1 cellular context compared by ENCODE assay signal in genomic region chr19:12995596-12996541, GRCh38.
TF ChIP-seq lines count a peak whose summit lies in the region.

No MANE protein-coding gene starts in this region.

TF ChIP-seq in K562, 482 proteins besides CTCF, POLR2A, EP300 and RAD21 (continues in another document):
- TF ChIP-seq ZFX (CRISPR knock-in tag; IDR thresholded peaks at IDR 0.05), result peak; percentile 39; the same call in 1 of the 2 replicates
- no peak for TF ChIP-seq POLR3G (IDR thresholded peaks at IDR 0.05; ENCODE audit: extremely low read depth, insufficient read length, insufficient replicate concordance)
- no peak for TF ChIP-seq TBP (optimal IDR thresholded peaks at IDR 0.05; ENCODE audit: low read depth, low read length)
- TF ChIP-seq HOXB6 (CRISPR knock-in tag; IDR thresholded peaks at IDR 0.05; ENCODE audit: borderline replicate concordance), result no peak
- peak; percentile 38; the same call in 1 of the 2 replicates for TF ChIP-seq CREM (IDR thresholded peaks at IDR 0.05; ENCODE audit: low read depth)
- no peak for TF ChIP-seq GTF2A2 (tag; IDR thresholded peaks at IDR 0.05)
- TF ChIP-seq, protein P1, sequence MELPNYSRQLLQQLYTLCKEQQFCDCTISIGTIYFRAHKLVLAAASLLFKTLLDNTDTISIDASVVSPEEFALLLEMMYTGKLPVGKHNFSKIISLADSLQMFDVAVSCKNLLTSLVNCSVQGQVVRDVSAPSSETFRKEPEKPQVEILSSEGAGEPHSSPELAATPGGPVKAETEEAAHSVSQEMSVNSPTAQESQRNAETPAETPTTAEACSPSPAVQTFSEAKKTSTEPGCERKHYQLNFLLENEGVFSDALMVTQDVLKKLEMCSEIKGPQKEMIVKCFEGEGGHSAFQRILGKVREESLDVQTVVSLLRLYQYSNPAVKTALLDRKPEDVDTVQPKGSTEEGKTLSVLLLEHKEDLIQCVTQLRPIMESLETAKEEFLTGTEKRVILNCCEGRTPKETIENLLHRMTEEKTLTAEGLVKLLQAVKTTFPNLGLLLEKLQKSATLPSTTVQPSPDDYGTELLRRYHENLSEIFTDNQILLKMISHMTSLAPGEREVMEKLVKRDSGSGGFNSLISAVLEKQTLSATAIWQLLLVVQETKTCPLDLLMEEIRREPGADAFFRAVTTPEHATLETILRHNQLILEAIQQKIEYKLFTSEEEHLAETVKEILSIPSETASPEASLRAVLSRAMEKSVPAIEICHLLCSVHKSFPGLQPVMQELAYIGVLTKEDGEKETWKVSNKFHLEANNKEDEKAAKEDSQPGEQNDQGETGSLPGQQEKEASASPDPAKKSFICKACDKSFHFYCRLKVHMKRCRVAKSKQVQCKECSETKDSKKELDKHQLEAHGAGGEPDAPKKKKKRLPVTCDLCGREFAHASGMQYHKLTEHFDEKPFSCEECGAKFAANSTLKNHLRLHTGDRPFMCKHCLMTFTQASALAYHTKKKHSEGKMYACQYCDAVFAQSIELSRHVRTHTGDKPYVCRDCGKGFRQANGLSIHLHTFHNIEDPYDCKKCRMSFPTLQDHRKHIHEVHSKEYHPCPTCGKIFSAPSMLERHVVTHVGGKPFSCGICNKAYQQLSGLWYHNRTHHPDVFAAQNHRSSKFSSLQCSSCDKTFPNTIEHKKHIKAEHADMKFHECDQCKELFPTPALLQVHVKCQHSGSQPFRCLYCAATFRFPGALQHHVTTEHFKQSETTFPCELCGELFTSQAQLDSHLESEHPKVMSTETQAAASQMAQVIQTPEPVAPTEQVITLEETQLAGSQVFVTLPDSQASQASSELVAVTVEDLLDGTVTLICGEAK (IDR thresholded peaks at IDR 0.05), result peak; percentile 61
- TF ChIP-seq, protein P1 (CRISPR knock-in tag; IDR thresholded peaks at IDR 0.05), result no peak
- 0 out of 2 replicates have a peak, but pooled peaks have one; percentile 8 for TF ChIP-seq BCOR (IDR thresholded peaks at IDR 0.05)
- TF ChIP-seq MAZ (CRISPR knock-in tag; conservative IDR thresholded peaks at IDR 0.05 in 1 of 2, IDR thresholded peaks at IDR 0.05 in 1 of 2), result peak in 1 of 2 experiments; percentile 62; a peak in 3 of 4 replicates
- peak; percentile 64 for TF ChIP-seq RBFOX2 (IDR thresholded peaks at IDR 0.05; ENCODE audit: low read depth, low read length)
- no peak for TF ChIP-seq NUFIP1 (IDR thresholded peaks at IDR 0.05; ENCODE audit: partially characterized antibody)
- TF ChIP-seq FIP1L1 (IDR thresholded peaks at IDR 0.05; ENCODE audit: low read depth, low read length, poor library complexity, severe bottlenecking), result no peak
- no peak for TF ChIP-seq CUX1 (CRISPR knock-in tag; IDR thresholded peaks at IDR 0.05)
- no peak for TF ChIP-seq RUNX1 (IDR thresholded peaks at IDR 0.05; ENCODE audit: low read depth)
- TF ChIP-seq NONO (IDR thresholded peaks at IDR 0.05; ENCODE audit: low read depth in 2 of 2, low read length in 1 of 2), result 0 out of 4 replicates have a peak, but pooled peaks of 1 of the 2 experiments have one; percentile 23
- peak; percentile 72; the same call in 1 of the 2 replicates for TF ChIP-seq RB1 (IDR thresholded peaks at IDR 0.05; ENCODE audit: low read depth)
- TF ChIP-seq ZNF311 (CRISPR knock-in tag; IDR thresholded peaks at IDR 0.05), result no peak
- TF ChIP-seq SAFB2 (IDR thresholded peaks at IDR 0.05; ENCODE audit: borderline replicate concordance, low read depth, low read length, severe bottlenecking), result no peak
- TF ChIP-seq PCBP2 (IDR thresholded peaks at IDR 0.05; ENCODE audit: low read depth, low read length, poor library complexity, severe bottlenecking), result no peak
- no peak for TF ChIP-seq ATF7 (IDR thresholded peaks at IDR 0.05)
- no peak for TF ChIP-seq DACH1 (IDR thresholded peaks at IDR 0.05; ENCODE audit: partially characterized antibody)
- no peak for TF ChIP-seq PTTG1 (tag; IDR thresholded peaks at IDR 0.05; ENCODE audit: low read depth)
- TF ChIP-seq CHD2 (IDR thresholded peaks at IDR 0.05; ENCODE audit: low read depth, low read length), result no peak
- TF ChIP-seq E2F6 (IDR thresholded peaks at IDR 0.05; ENCODE audit: borderline replicate concordance in 1 of 2, extremely low read depth in 1 of 2, insufficient read depth in 1 of 2, insufficient read length in 1 of 2, low read depth in 1 of 2, low read length in 1 of 2, poor library complexity in 1 of 2, severe bottlenecking in 1 of 2), result peak; percentile 18 to 57
- TF ChIP-seq ZBTB9 (CRISPR knock-in tag; IDR thresholded peaks at IDR 0.05), result peak; percentile 53; the same call in 1 of the 2 replicates
- TF ChIP-seq FOSL1 (tag; conservative IDR thresholded peaks at IDR 0.05), result no peak
- no peak for TF ChIP-seq NFIX (CRISPR knock-in tag; IDR thresholded peaks at IDR 0.05; ENCODE audit: low read depth)
- TF ChIP-seq ZZZ3 (IDR thresholded peaks at IDR 0.05), result no peak
- TF ChIP-seq HDAC6 (IDR thresholded peaks at IDR 0.05; ENCODE audit: low read depth, low read length), result 0 out of 2 replicates have a peak, but pooled peaks have one; percentile 59
- TF ChIP-seq, protein P2, sequence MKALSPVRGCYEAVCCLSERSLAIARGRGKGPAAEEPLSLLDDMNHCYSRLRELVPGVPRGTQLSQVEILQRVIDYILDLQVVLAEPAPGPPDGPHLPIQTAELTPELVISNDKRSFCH (CRISPR knock-in tag; IDR thresholded peaks at IDR 0.05), result no peak
- TF ChIP-seq, protein P2 (tag; IDR thresholded peaks at IDR 0.05), result 0 out of 2 replicates have a peak, but pooled peaks have one; percentile 28
- TF ChIP-seq GATA2 (CRISPR knock-in tag; IDR thresholded peaks at IDR 0.05), result no peak
- TF ChIP-seq ZNF785 (CRISPR knock-in tag; IDR thresholded peaks at IDR 0.05), result no peak
- no peak for TF ChIP-seq BDP1 (IDR thresholded peaks at IDR 0.05; ENCODE audit: insufficient read depth, insufficient read length)
- TF ChIP-seq MTA2 (IDR thresholded peaks at IDR 0.05; ENCODE audit: low read depth), result no peak
- TF ChIP-seq SMARCE1 (IDR thresholded peaks at IDR 0.05), result no peak
- peak; percentile 37; the same call in 1 of the 2 replicates for TF ChIP-seq MTA3 (IDR thresholded peaks at IDR 0.05; ENCODE audit: borderline replicate concordance)
- no peak for TF ChIP-seq TBL1XR1 (IDR thresholded peaks at IDR 0.05; ENCODE audit: low read length in 2 of 2)
- TF ChIP-seq MEF2D (tag; conservative IDR thresholded peaks at IDR 0.05; ENCODE audit: low read depth), result no peak
- TF ChIP-seq, protein P3, sequence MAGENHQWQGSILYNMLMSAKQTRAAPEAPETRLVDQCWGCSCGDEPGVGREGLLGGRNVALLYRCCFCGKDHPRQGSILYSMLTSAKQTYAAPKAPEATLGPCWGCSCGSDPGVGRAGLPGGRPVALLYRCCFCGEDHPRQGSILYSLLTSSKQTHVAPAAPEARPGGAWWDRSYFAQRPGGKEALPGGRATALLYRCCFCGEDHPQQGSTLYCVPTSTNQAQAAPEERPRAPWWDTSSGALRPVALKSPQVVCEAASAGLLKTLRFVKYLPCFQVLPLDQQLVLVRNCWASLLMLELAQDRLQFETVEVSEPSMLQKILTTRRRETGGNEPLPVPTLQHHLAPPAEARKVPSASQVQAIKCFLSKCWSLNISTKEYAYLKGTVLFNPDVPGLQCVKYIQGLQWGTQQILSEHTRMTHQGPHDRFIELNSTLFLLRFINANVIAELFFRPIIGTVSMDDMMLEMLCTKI (IDR thresholded peaks at IDR 0.05; ENCODE audit: partially characterized antibody), result no peak
- TF ChIP-seq ZKSCAN1 (IDR thresholded peaks at IDR 0.05; ENCODE audit: low read depth, low read length), result no peak
- no peak for TF ChIP-seq NFIC (IDR thresholded peaks at IDR 0.05)
- TF ChIP-seq ETV5 (CRISPR knock-in tag; IDR thresholded peaks at IDR 0.05; ENCODE audit: low read depth), result 0 out of 2 replicates have a peak, but pooled peaks have one; percentile 39
- no peak for TF ChIP-seq PTBP1 (IDR thresholded peaks at IDR 0.05; ENCODE audit: low read depth, low read length)
- no peak for TF ChIP-seq EWSR1 (IDR thresholded peaks at IDR 0.05; ENCODE audit: borderline replicate concordance, low read depth, partially characterized antibody)
- TF ChIP-seq PHF8 (IDR thresholded peaks at IDR 0.05; ENCODE audit: borderline replicate concordance, low read length), result peak; percentile 50; the same call in 1 of the 2 replicates
- no peak for TF ChIP-seq ZNF347 (CRISPR knock-in tag; IDR thresholded peaks at IDR 0.05; ENCODE audit: low read depth)
- no peak for TF ChIP-seq CBX5 (IDR thresholded peaks at IDR 0.05; ENCODE audit: borderline replicate concordance, low read depth)
- peak; percentile 67 for TF ChIP-seq KDM5B (IDR thresholded peaks at IDR 0.05; ENCODE audit: insufficient replicate concordance, low read depth, low read length)
- peak; percentile 64 for TF ChIP-seq PHF20 (IDR thresholded peaks at IDR 0.05; ENCODE audit: partially characterized antibody)
- 0 out of 2 replicates have a peak, but pooled peaks have one; percentile 19 for TF ChIP-seq PHF21A (IDR thresholded peaks at IDR 0.05; ENCODE audit: borderline replicate concordance, low read depth)
